9 cellular contexts compared by ENCODE assay signal in the genomic region with DNA sequence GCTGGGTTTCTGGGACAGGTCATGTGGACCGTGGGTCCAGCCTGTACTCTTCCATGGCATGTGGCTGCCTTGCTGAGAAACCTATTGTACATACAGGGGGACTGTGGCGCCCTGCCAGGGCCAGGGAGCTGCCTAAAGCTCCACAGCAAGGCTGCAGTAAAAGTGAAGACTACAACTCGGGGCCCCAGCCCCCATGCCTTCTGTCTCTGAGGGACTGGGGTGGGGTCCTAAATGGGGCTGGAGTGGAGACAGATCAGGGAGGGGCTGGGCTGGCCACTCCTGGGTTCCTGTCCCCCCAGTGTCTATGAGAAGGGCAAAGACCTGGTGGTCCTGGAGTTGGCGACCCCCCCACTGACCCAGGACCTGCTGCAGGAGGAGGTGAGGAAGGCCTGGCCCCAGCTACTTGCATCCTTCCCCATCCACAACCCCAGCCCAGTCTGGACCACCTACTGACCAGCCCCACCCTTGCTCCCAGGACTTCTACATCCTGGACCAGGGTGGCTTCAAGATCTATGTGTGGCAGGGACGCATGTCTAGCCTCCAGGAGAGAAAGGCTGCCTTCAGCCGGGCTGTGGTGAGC. TPM values are rescaled to one million over a fixed set of nuclear protein-coding genes. Genes with fewer than 3 reads are reported as not detected.
DNase-seq lines count a peak whose midpoint lies in the region; ATAC-seq and TF ChIP-seq lines count a peak whose summit lies in the region.
"Had no signal": no experiment of that assay in that cellular context is flagged by ENCODE, and none has a peak within 500 bp of the region (broad histone marks: within the 10 kb centered on the region; RNA-seq: fewer than 3 reads in every experiment).

No MANE protein-coding gene starts in this region.

- H3K36me3 Mint-ChIP-seq in activated T-cell treated with anti-CD3 and anti-CD28 coated beads, Interleukin-2, amount 50 U/mL, for 72 hours (ENCODE audit: insufficient read depth in 2 of 2), result peaks cover 3 to 15% of the 10 kb centered on the region in 2 donors
- peaks cover 0 to 30% (median 8%) of the 10 kb centered on the region in 3 donors for H3K36me3 Mint-ChIP-seq in naive thymus-derived CD8-positive, alpha-beta T cell

- H3K4me3 ChIP-seq in coronary artery (peak overlapping the region; percentile 84), upper lobe of left lung (peak overlapping the region in 1 of 4 donors; percentile 55)
- H3K4me3 ChIP-seq: SJCRH30 had no signal

- peaks cover 59% of the 10 kb centered on the region for H3K4me1 Mint-ChIP-seq in activated T-cell treated with anti-CD3 and anti-CD28 coated beads, Interleukin-2, amount 50 U/mL, for 72 hours (ENCODE audit: low read depth)
- peaks cover 37 to 70% (median 64%) of the 10 kb centered on the region in 4 donors for H3K4me1 Mint-ChIP-seq in naive thymus-derived CD8-positive, alpha-beta T cell

- POLR2A ChIA-PET in naive thymus-derived CD8-positive, alpha-beta T cell (lab: Charles Lee), result interaction anchor here (0.6 to 1.6 kb wide), 3 partner anchors 41 to 167 kb away, joined by 3 to 9 read pairs (median 6); a partner anchor contains a TSS

- peak overlapping the region; percentile 75 to 77 for H3K4me3 Mint-ChIP-seq in activated T-cell treated with anti-CD3 and anti-CD28 coated beads, Interleukin-2, amount 50 U/mL, for 72 hours
- H3K4me3 Mint-ChIP-seq in naive thymus-derived CD8-positive, alpha-beta T cell, result peak overlapping the region in 9 of 10 donors; percentile 74 to 86 (median 81)

- H3K9me3 ChIP-seq in upper lobe of left lung, result no peaks in the 10 kb centered on the region
- H3K9me3 ChIP-seq: SJCRH30 had no signal

- H3K9me3 Mint-ChIP-seq in activated T-cell treated with anti-CD3 and anti-CD28 coated beads, Interleukin-2, amount 50 U/mL, for 72 hours, result no peaks in the 10 kb centered on the region
- H3K9me3 Mint-ChIP-seq in naive thymus-derived CD8-positive, alpha-beta T cell, result no peaks in the 10 kb centered on the region

- ATAC-seq in activated T-cell treated with anti-CD3 and anti-CD28 coated beads, Interleukin-2, amount 50 U/mL, for 72 hours (replicated peaks in 1 of 2), result no peak
- no peak for ATAC-seq in naive thymus-derived CD8-positive, alpha-beta T cell
- no peak for ATAC-seq in upper lobe of left lung (ENCODE audit: low FRiP score in 2 of 2)
- ATAC-seq in GM18909 (IDR thresholded peaks at IDR 0.05; ENCODE audit: poor library complexity, unreplicated experiment), result no peak

- TF ChIP-seq CTCF in coronary artery (IDR thresholded peaks at IDR 0.05) (no peak), upper lobe of left lung (IDR thresholded peaks at IDR 0.05) (no peak)

- H3K4me1 ChIP-seq in upper lobe of left lung, result peaks cover 32 to 42% (median 37%) of the 10 kb centered on the region in 4 donors
- H3K4me1 ChIP-seq: SJCRH30 had no signal

- H3K36me3 ChIP-seq in upper lobe of left lung, result peaks cover 0 to 20% (median 14%) of the 10 kb centered on the region in 4 donors
- H3K36me3 ChIP-seq: SJCRH30 had no signal

- no peaks in the 10 kb centered on the region for H3K27me3 Mint-ChIP-seq in activated T-cell treated with anti-CD3 and anti-CD28 coated beads, Interleukin-2, amount 50 U/mL, for 72 hours (ENCODE audit: low read depth)
- no peaks in the 10 kb centered on the region for H3K27me3 Mint-ChIP-seq in naive thymus-derived CD8-positive, alpha-beta T cell

- no peak overlapping the region for H3K27ac Mint-ChIP-seq in activated T-cell treated with anti-CD3 and anti-CD28 coated beads, Interleukin-2, amount 50 U/mL, for 72 hours
- peak overlapping the region; percentile 94 to 98 (median 95) for H3K27ac Mint-ChIP-seq in naive thymus-derived CD8-positive, alpha-beta T cell

- WGBS in upper lobe of left lung, 2 donors, result 75 to 78% methylated on average over 2 to 6 of the region's 6 CpGs

- TF ChIP-seq POLR2A in upper lobe of left lung (IDR thresholded peaks at IDR 0.05), result no peak

- H3K27ac ChIP-seq in coronary artery, result peak overlapping the region; percentile 89 to 98
- H3K27ac ChIP-seq in upper lobe of left lung, result peak overlapping the region; percentile 89 to 97 (median 92)
- H3K27ac ChIP-seq: SJCRH30 had no signal

- H3K27me3 ChIP-seq in upper lobe of left lung, result no peaks in the 10 kb centered on the region
- H3K27me3 ChIP-seq: SJCRH30 had no signal

- DNase-seq in activated T-cell treated with anti-CD3 and anti-CD28 coated beads, Interleukin-2, amount 50 U/mL, for 72 hours, result no peak
- DNase-seq in activated T-cell treated with anti-CD3 and anti-CD28 coated beads for 4 hours (no peak), coronary artery (ENCODE audit: low spot score) (no peak), upper lobe of left lung (no peak), LoVo (ENCODE audit: low spot score) (no peak), NCI-H187 treated with DMSO at 0.1 percent for 48 hours (lab: John Stamatoyannopoulos, UW) (no peak)
- DNase-seq in naive thymus-derived CD8-positive, alpha-beta T cell, result peak in 1 of 10 donors; percentile 62
- DNase-seq: SJCRH30 had no signal

- no peak for TF ChIP-seq EP300 in upper lobe of left lung (IDR thresholded peaks at IDR 0.05)

RNA-seq across cellular contexts. Expression of a gene that starts 7.3 kb away (rescaled TPM):
- total RNA-seq in activated T-cell treated with anti-CD3 and anti-CD28 coated beads, Interleukin-2, amount 50 U/mL, for 72 hours, result 10 to 100 TPM; 12.5 to 16.1 TPM
- total RNA-seq in naive thymus-derived CD8-positive, alpha-beta T cell, result 10 to 100 TPM; 41.0 to 41.9 TPM
- polyA plus RNA-seq in naive thymus-derived CD8-positive, alpha-beta T cell, result 10 to 100 TPM; 12.3 to 21.6 (median 16.0) TPM
- 10 to 100 TPM in 5 of 6 donors, 1 to 10 TPM in 1; 5.6 to 41.9 (median 19.0) TPM for total RNA-seq in upper lobe of left lung

RNA-seq across cellular contexts. Expression of a gene that starts 31.6 kb away (rescaled TPM):
- total RNA-seq in activated T-cell treated with anti-CD3 and anti-CD28 coated beads, Interleukin-2, amount 50 U/mL, for 72 hours, result 10 to 100 TPM; 15.4 to 16.8 TPM
- total RNA-seq in naive thymus-derived CD8-positive, alpha-beta T cell, result 10 to 100 TPM; 39.3 to 42.7 TPM
- 10 to 100 TPM; 11.0 to 23.0 (median 15.6) TPM for polyA plus RNA-seq in naive thymus-derived CD8-positive, alpha-beta T cell
- total RNA-seq in upper lobe of left lung, result 10 to 100 TPM; 20.8 to 80.1 (median 36.1) TPM

RNA-seq across cellular contexts. Expression of a gene that starts 41.1 kb away (rescaled TPM):
- total RNA-seq in activated T-cell treated with anti-CD3 and anti-CD28 coated beads, Interleukin-2, amount 50 U/mL, for 72 hours, result under 1 TPM; 0.43 to 0.81 TPM
- total RNA-seq in naive thymus-derived CD8-positive, alpha-beta T cell, result 1 to 10 TPM; 4.6 to 5.2 TPM
- polyA plus RNA-seq in naive thymus-derived CD8-positive, alpha-beta T cell, result under 1 TPM; 0.31 to 0.37 (median 0.35) TPM
- 10 to 100 TPM in 3 of 6 donors, 1 to 10 TPM in 3; 2.3 to 34.8 (median 14.3) TPM for total RNA-seq in upper lobe of left lung
- total RNA-seq: SJCRH30 had no signal
